Comparison of ENCODE assay signal across 1 cellular context in genomic region chr15:64854041-64854440, GRCh38.
TF ChIP-seq lines count a peak whose summit lies in the region.

No MANE protein-coding gene starts in this region.

TF ChIP-seq in IMR-90, 13 proteins besides CTCF, POLR2A, EP300 and RAD21:
- TF ChIP-seq NFE2L2 (IDR thresholded peaks at IDR 0.05; ENCODE audit: low read depth, low read length) (no peak), MAZ (IDR thresholded peaks at IDR 0.05; ENCODE audit: borderline replicate concordance, low read depth, low read length) (no peak), MXI1 (IDR thresholded peaks at IDR 0.05; ENCODE audit: borderline replicate concordance, low read depth, low read length) (no peak), FOS (IDR thresholded peaks at IDR 0.05; ENCODE audit: low read depth, low read length) (no peak), CEBPB (IDR thresholded peaks at IDR 0.05; ENCODE audit: low read depth, low read length) (no peak), CHD1 (IDR thresholded peaks at IDR 0.05; ENCODE audit: low read depth, low read length) (no peak), RCOR1 (IDR thresholded peaks at IDR 0.05; ENCODE audit: insufficient replicate concordance, low read length) (no peak), ELK1 (IDR thresholded peaks at IDR 0.05; ENCODE audit: borderline replicate concordance, low read depth, low read length) (no peak), RFX5 (IDR thresholded peaks at IDR 0.05; ENCODE audit: low read depth, low read length) (no peak), SMC3 (IDR thresholded peaks at IDR 0.05; ENCODE audit: low read depth, low read length) (no peak), BHLHE40 (IDR thresholded peaks at IDR 0.05; ENCODE audit: low read depth, low read length) (no peak), MAFK (IDR thresholded peaks at IDR 0.05; ENCODE audit: low read depth, low read length) (no peak), USF2 (IDR thresholded peaks at IDR 0.05; ENCODE audit: low read depth, low read length) (no peak)
